Comparison of ENCODE assay signal across 16 cellular contexts in genomic region chr1:169111472-169111871, GRCh38. TPM values are rescaled to one million over a fixed set of nuclear protein-coding genes. Genes with fewer than 3 reads are reported as not detected.
DNase-seq lines count a peak whose midpoint lies in the region; ATAC-seq and TF ChIP-seq lines count a peak whose summit lies in the region.
"Had no signal": no experiment of that assay in that cellular context is flagged by ENCODE, and none has a peak within 500 bp of the region (broad histone marks: within the 10 kb centered on the region; RNA-seq: fewer than 3 reads in every experiment).

No MANE protein-coding gene starts in this region.

- peaks cover 9% of the 10 kb centered on the region for H3F3A ChIP-seq in MM.1S (ENCODE audit: insufficient read depth, low read length)

- no peaks in the 10 kb centered on the region for H3K9me2 ChIP-seq in MM.1S (replicated peaks; ENCODE audit: insufficient read depth, low read length)

- H3K9ac ChIP-seq in duodenal mucosa (ENCODE audit: low read depth in 1 of 2, low read length in 2 of 2) (peak overlapping the region; percentile 16 to 24), MM.1S (ENCODE audit: low read length) (no peak overlapping the region)

- TF ChIP-seq CTCF in heart left ventricle (IDR thresholded peaks at IDR 0.05): no peak
- no peak for TF ChIP-seq CTCF in type B pancreatic cell (conservative IDR thresholded peaks at IDR 0.05)
- no peak for TF ChIP-seq CTCF in MM.1S (IDR thresholded peaks at IDR 0.05; ENCODE audit: low read length)

- peak overlapping the region in 4 of 12 donors; percentile 72 to 95 (median 86) for H3K4me3 ChIP-seq in heart left ventricle
- peak overlapping the region; percentile 87 to 94 for H3K4me3 ChIP-seq in duodenal mucosa (ENCODE audit: low read depth in 1 of 2, low read length in 2 of 2)
- peak overlapping the region in 1 of 2 donors; percentile 40 for H3K4me3 ChIP-seq in muscle layer of duodenum (ENCODE audit: low read depth in 1 of 2, low read length in 2 of 2)
- no peak overlapping the region for H3K4me3 ChIP-seq in MM.1S (ENCODE audit: low read length)
- H3K4me3 ChIP-seq: GM23338 had no signal

- no peak for TF ChIP-seq POLR2A in heart left ventricle (IDR thresholded peaks at IDR 0.05)

- intact Hi-C loops in heart left ventricle (cut with DNase I): loop anchor here in 3 of 10 donors (5.0 to 10.0 kb wide), 3 partner anchors 379 to 497 kb away; no protein-coding TSS in a partner anchor
- intact Hi-C loops in Right ventricle myocardium inferior (cut with DNase I): no loop called here

- DNase-seq in heart left ventricle: no peak
- no peak for DNase-seq in Right ventricle myocardium inferior (ENCODE audit: missing footprints)
- no peak for DNase-seq in type B pancreatic cell (ENCODE audit: extremely low spot score, unreplicated experiment)
- no peak for DNase-seq in HuH-7.5 (ENCODE audit: low spot score)
- no peak for DNase-seq in MM.1S
- DNase-seq: activated naive CD8-positive, alpha-beta T cell treated with anti-CD3 and anti-CD28 coated beads for 36 hours; COR-L47; foreskin melanocyte; immature natural killer cell; naive B cell; PC-3 had no signal

- H3K79me2 ChIP-seq in MM.1S (ENCODE audit: low read length): no peaks in the 10 kb centered on the region

- H2AFZ ChIP-seq in MM.1S (ENCODE audit: low read length): no peak overlapping the region
- H2AFZ ChIP-seq: GM23338 had no signal

- no peaks in the 10 kb centered on the region for H3K9me3 ChIP-seq in heart left ventricle
- H3K9me3 ChIP-seq in duodenal mucosa (ENCODE audit: control insufficient read depth in 1 of 2, low read length in 2 of 2): no peaks in the 10 kb centered on the region
- no peaks in the 10 kb centered on the region for H3K9me3 ChIP-seq in muscle layer of duodenum (ENCODE audit: control insufficient read depth in 1 of 2, low read length in 2 of 2)
- no peaks in the 10 kb centered on the region for H3K9me3 ChIP-seq in MM.1S (replicated peaks; ENCODE audit: insufficient read depth, low read length)

- H3K27me3 ChIP-seq in heart left ventricle (no peaks in the 10 kb centered on the region), duodenal mucosa (ENCODE audit: control insufficient read depth in 1 of 2, insufficient read depth in 2 of 2, low read length in 2 of 2) (no peaks in the 10 kb centered on the region), muscle layer of duodenum (ENCODE audit: low read depth, low read length) (no peaks in the 10 kb centered on the region), MM.1S (replicated peaks; ENCODE audit: insufficient read depth, low read length) (no peaks in the 10 kb centered on the region)

- H3K27ac ChIP-seq in heart left ventricle (peak overlapping the region in 11 of 12 donors; percentile 1 to 98 (median 94)), duodenal mucosa (ENCODE audit: low read depth, low read length) (no peak overlapping the region), muscle layer of duodenum (ENCODE audit: low read length) (peak overlapping the region; percentile 80), MM.1S (ENCODE audit: low read length) (no peak overlapping the region)

- H3K4me1 ChIP-seq in heart left ventricle (peaks cover 0 to 80% (median 34%) of the 10 kb centered on the region in 12 donors), duodenal mucosa (ENCODE audit: control insufficient read depth in 1 of 2, insufficient read depth in 2 of 2, low read length in 2 of 2) (peaks cover 52 to 57% of the 10 kb centered on the region in 2 donors), muscle layer of duodenum (ENCODE audit: control insufficient read depth in 1 of 2, insufficient read depth in 2 of 2, low read length in 2 of 2) (peaks cover 12 to 31% of the 10 kb centered on the region in 2 donors), MM.1S (ENCODE audit: low read length) (peaks cover 12% of the 10 kb centered on the region)

- 53 to 71% (median 63%) methylated on average over 6 of the region's 6 CpGs for whole genome bisulfite sequencing in heart left ventricle, 4 donors

- H3K4me3 Mint-ChIP-seq in type B pancreatic cell: peak overlapping the region; percentile 60
- H3K4me3 Mint-ChIP-seq: activated naive CD8-positive, alpha-beta T cell treated with anti-CD3 and anti-CD28 coated beads for 36 hours; GM23338; naive B cell; T-helper 1 cell treated with Interleukin-12 subunit alpha and Interleukin-12 subunit beta and Interleukin-4 antibody, amounts not matched to agents 30 μg/mL and 1 μg/mL, for 36 hours had no signal

- no peaks in the 10 kb centered on the region for H4K20me1 ChIP-seq in MM.1S (ENCODE audit: insufficient read depth, low read length)

- no peak overlapping the region for H3K4me2 ChIP-seq in MM.1S (ENCODE audit: low read depth, low read length)

- H3K27ac Mint-ChIP-seq in type B pancreatic cell: peak overlapping the region; percentile 69
- H3K27ac Mint-ChIP-seq: activated naive CD8-positive, alpha-beta T cell treated with anti-CD3 and anti-CD28 coated beads for 36 hours; immature natural killer cell; naive B cell; T-helper 1 cell treated with Interleukin-12 subunit alpha and Interleukin-12 subunit beta and Interleukin-4 antibody, amounts not matched to agents 30 μg/mL and 1 μg/mL, for 36 hours had no signal

- ATAC-seq in heart left ventricle (no peak), Right ventricle myocardium inferior (no peak), HG03045 (IDR thresholded peaks at IDR 0.05; ENCODE audit: unreplicated experiment) (no peak)
- ATAC-seq: GM23338, PC-3 had no signal

- peaks cover 56% of the 10 kb centered on the region for H3K4me1 Mint-ChIP-seq in type B pancreatic cell (ENCODE audit: unreplicated experiment)

- peaks cover 0 to 50% (median 31%) of the 10 kb centered on the region in 9 donors for H3K36me3 ChIP-seq in heart left ventricle
- H3K36me3 ChIP-seq in duodenal mucosa (ENCODE audit: control insufficient read depth in 1 of 2, insufficient read depth in 2 of 2, low read length in 2 of 2): peaks cover 31 to 38% of the 10 kb centered on the region in 2 donors
- peaks cover 0 to 16% of the 10 kb centered on the region in 2 donors for H3K36me3 ChIP-seq in muscle layer of duodenum (ENCODE audit: control insufficient read depth in 1 of 2, insufficient read depth in 2 of 2, low read length in 2 of 2)
- H3K36me3 ChIP-seq in MM.1S (replicated peaks; ENCODE audit: insufficient read depth, low read length): no peaks in the 10 kb centered on the region

- H3K36me3 Mint-ChIP-seq in type B pancreatic cell: peaks cover 47% of the 10 kb centered on the region
- H3K36me3 Mint-ChIP-seq: naive B cell had no signal

- no peaks in the 10 kb centered on the region for H3K9me3 Mint-ChIP-seq in type B pancreatic cell
- H3K9me3 Mint-ChIP-seq: activated naive CD8-positive, alpha-beta T cell treated with anti-CD3 and anti-CD28 coated beads for 36 hours; immature natural killer cell; naive B cell; T-helper 1 cell treated with Interleukin-12 subunit alpha and Interleukin-12 subunit beta and Interleukin-4 antibody, amounts not matched to agents 30 μg/mL and 1 μg/mL, for 36 hours had no signal

- no peaks in the 10 kb centered on the region for H3K27me3 Mint-ChIP-seq in type B pancreatic cell

RNA-seq across cellular contexts. Expression of gene ATP1B1, which starts 5.0 kb away (rescaled TPM):
- 100 to 1,000 TPM; 245 to 640 (median 339) TPM for total RNA-seq in heart left ventricle
- polyA plus RNA-seq in heart left ventricle: 100 to 1,000 TPM; 165 to 372 TPM
- 335 TPM for total RNA-seq in Right ventricle myocardium inferior
- total RNA-seq in type B pancreatic cell (ENCODE audit: low replicate concordance): 237 and 306 TPM in 2 replicates

Comparison
In these comparisons a context has a peak if more than half of its experiments do, and no peak if none do; other contexts are left out.
1. H3K27ac ChIP-seq: peak in heart left ventricle (11 of 12) and muscle layer of duodenum (single experiment); none in duodenal mucosa (single experiment) and MM.1S (single experiment).